Comparison of ENCODE assay signal across 22 cellular contexts in the genomic region with DNA sequence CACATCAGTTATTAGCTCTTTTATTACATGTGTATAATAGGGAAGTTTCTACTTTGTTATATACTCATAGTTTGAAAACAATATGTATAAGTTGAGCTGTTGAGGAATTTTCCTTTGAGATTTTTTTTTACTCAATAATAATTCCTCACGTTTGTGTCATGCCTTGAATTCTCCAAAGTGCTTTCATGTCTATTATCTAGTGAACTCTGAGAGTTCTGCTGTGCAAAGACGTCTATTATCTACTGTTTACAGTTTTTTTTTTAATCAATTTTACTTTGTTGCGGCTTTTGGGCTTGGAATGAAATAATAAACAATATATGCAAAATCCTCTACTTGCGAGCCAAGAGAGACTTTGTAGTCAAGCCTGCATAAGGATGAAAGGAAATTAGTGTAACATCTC.
A peak's percentile ranks its signal among the peaks of the same experiment; 100 is the strongest.
DNase-seq lines count a peak whose midpoint lies in the region; ATAC-seq, FAIRE-seq and TF ChIP-seq lines count a peak whose summit lies in the region.
"Had no signal": no experiment of that assay in that cellular context is flagged by ENCODE, and none has a peak within 500 bp of the region (broad histone marks: within the 10 kb centered on the region; RNA-seq: fewer than 3 reads in every experiment).

No MANE protein-coding gene starts in this region.

- intact Hi-C loops in pancreas (cut with DNase I) = no loop called here

- H3K4me2 ChIP-seq in fibroblast of lung (ENCODE audit: extremely low read depth, insufficient read depth, low read length) = peak overlapping the region; percentile 32

- no peak overlapping the region for H3K4me3 ChIP-seq in RWPE2 (ENCODE audit: severe bottlenecking)
- no peak overlapping the region for H3K4me3 ChIP-seq in fibroblast of lung (replicated peaks in 1 of 4; ENCODE audit: control extremely low read depth in 1 of 4, insufficient read depth in 1 of 4, low read depth in 3 of 4, low read length in 4 of 4)
- H3K4me3 ChIP-seq in pancreas = no peak overlapping the region

- no peak overlapping the region for H3K9ac ChIP-seq in fibroblast of lung (ENCODE audit: insufficient read depth, low read length)

- H3K27me3 ChIP-seq in RWPE2 (ENCODE audit: insufficient read depth, poor library complexity, severe bottlenecking) (no peaks in the 10 kb centered on the region), fibroblast of lung (ENCODE audit: control insufficient read depth, insufficient read depth, low read length) (no peaks in the 10 kb centered on the region), pancreas (no peaks in the 10 kb centered on the region)

- no peak overlapping the region for H2AFZ ChIP-seq in fibroblast of lung (ENCODE audit: low read length)

- WGBS in pancreas, 2 donors = 44 to 58% methylated on average over 4 of the region's 4 CpGs

- H3K9me3 ChIP-seq in RWPE2 (ENCODE audit: severe bottlenecking) = no peaks in the 10 kb centered on the region
- no peaks in the 10 kb centered on the region for H3K9me3 ChIP-seq in fibroblast of lung (ENCODE audit: control insufficient read depth, insufficient read depth, low read depth, low read length)
- H3K9me3 ChIP-seq in pancreas = no peaks in the 10 kb centered on the region

- no peaks in the 10 kb centered on the region for H4K20me1 ChIP-seq in fibroblast of lung (ENCODE audit: control insufficient read depth, extremely low read depth, insufficient read depth, low read length)

- no peak for ATAC-seq in RWPE2 (ENCODE audit: low read depth)
- ATAC-seq in pancreas = no peak
- no peak for ATAC-seq in HG02798 (IDR thresholded peaks at IDR 0.05; ENCODE audit: poor library complexity, unreplicated experiment)
- ATAC-seq: PC-3 had no signal

- FAIRE-seq in GM19239 (lab: Jason Lieb, UNC) (peak; percentile 51), pancreas (lab: Jason Lieb, UNC) (peak; percentile 45)
- FAIRE-seq: GM12892, H54, HTR-8/SVneo had no signal

- H3K36me3 ChIP-seq in RWPE2 (ENCODE audit: low read depth) (peaks cover 4% of the 10 kb centered on the region; the same call in 1 of the 2 replicates), fibroblast of lung (ENCODE audit: control insufficient read depth, insufficient read depth, low read length) (no peaks in the 10 kb centered on the region), pancreas (no peaks in the 10 kb centered on the region)

- peak overlapping the region; percentile 100 for H3K27ac ChIP-seq in RWPE2 (ENCODE audit: poor library complexity, severe bottlenecking)
- H3K27ac ChIP-seq in fibroblast of lung (ENCODE audit: insufficient read depth, low read length) = no peak overlapping the region
- H3K27ac ChIP-seq in pancreas = no peak overlapping the region
- H3K27ac ChIP-seq in substantia nigra (ENCODE audit: low read depth, low read length, poor library complexity, severe bottlenecking) = no peak overlapping the region

- H3K4me1 ChIP-seq in RWPE2 (ENCODE audit: insufficient read depth, poor library complexity, severe bottlenecking) (peaks cover 73% of the 10 kb centered on the region), fibroblast of lung (ENCODE audit: control insufficient read depth, extremely low read depth, insufficient read depth, low read length) (peaks cover 31% of the 10 kb centered on the region), pancreas (no peaks in the 10 kb centered on the region)

- TF ChIP-seq CTCF in RWPE2 (IDR thresholded peaks at IDR 0.05; ENCODE audit: poor library complexity, severe bottlenecking) = no peak
- no peak for TF ChIP-seq CTCF in fibroblast of lung (conservative IDR thresholded peaks at IDR 0.05 in 1 of 2, IDR thresholded peaks at IDR 0.05 in 1 of 2; ENCODE audit: low read depth in 1 of 2, low read length in 2 of 2)
- TF ChIP-seq CTCF in pancreas (IDR thresholded peaks at IDR 0.05) = no peak

- H3K79me2 ChIP-seq in fibroblast of lung (ENCODE audit: control insufficient read depth, insufficient read depth, low read length) = no peaks in the 10 kb centered on the region

- no peak for DNase-seq in GM19239 (ENCODE audit: insufficient read length, low spot score)
- no peak for DNase-seq in RWPE2 (ENCODE audit: low spot score)
- DNase-seq in fibroblast of lung (ENCODE audit: low read depth in 2 of 2) = peak in 1 of 2 donors; percentile 52
- no peak for DNase-seq in pancreas
- no peak for DNase-seq in effector CD4-positive, alpha-beta T cell
- DNase-seq in substantia nigra (lab: John Stamatoyannopoulos, UW) = no peak
- DNase-seq: Calu3; DND-41; KBM-7; MM.1S; NCI-H1694; NCI-H2029 treated with DMSO at 0.1 percent for 48 hours; NCI-H446 treated with DMSO at 0.1 percent for 48 hours; NCI-H526; NCI-H82; NK-92 treated with Interleukin-12 subunit alpha and Interleukin-12 subunit beta, amount 100 ng/mL, for 24 hours; PC-3; SHP77 had no signal
